ENCODE assay signal across 25 cellular contexts in the genomic region with DNA sequence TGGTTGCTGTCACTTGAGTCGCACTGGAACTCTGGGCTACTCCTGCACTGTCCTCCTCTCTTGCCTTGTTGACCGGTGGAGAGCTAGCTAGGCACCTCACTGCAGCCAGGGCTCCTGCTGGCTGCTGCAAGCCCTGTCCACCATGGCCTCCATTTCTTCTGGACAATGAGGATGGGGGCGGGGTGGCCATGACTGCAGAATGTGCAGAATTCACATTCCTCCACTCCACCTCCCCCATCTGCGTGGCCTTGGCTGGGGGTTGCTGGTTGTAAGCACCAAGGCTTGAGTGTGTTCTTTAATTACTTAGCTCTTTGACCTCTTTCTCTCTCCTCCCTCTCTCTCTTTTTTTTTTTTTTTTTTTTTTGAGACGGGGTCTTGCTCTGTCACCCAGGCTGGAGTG.
"Had no signal": no experiment of that assay in that cellular context is flagged by ENCODE, and none has a peak within 500 bp of the region (broad histone marks: within the 10 kb centered on the region; RNA-seq: fewer than 3 reads in every experiment).

No MANE protein-coding gene starts in this region.

- H3K4me3 ChIP-seq: left ventricle myocardium inferior, prostate gland, thoracic aorta, vagina had no signal

- H3K27ac ChIP-seq: foreskin keratinocyte, left ventricle myocardium inferior, prostate gland, thoracic aorta, vagina had no signal

- H3K27me3 ChIP-seq: vagina had no signal

- H3K4me1 ChIP-seq: foreskin keratinocyte, left ventricle myocardium inferior, prostate gland, vagina had no signal

- H3K9me3 Mint-ChIP-seq: type B pancreatic cell had no signal

- H3K36me3 Mint-ChIP-seq: brain, type B pancreatic cell had no signal

- DNase-seq: activated CD4-positive, alpha-beta T cell treated with anti-CD3 and anti-CD28 coated beads for 1 hour; activated CD4-positive, alpha-beta T cell treated with anti-CD3 and anti-CD28 coated beads, Interleukin-2, amount 50 U/mL, for 1 hour; activated CD8-positive, alpha-beta T cell treated with anti-CD3 and anti-CD28 coated beads, Interleukin-2, amount 10 ng/mL, durations not matched to agents 7 days and 5 days; activated gamma-delta T cell; activated naive CD4-positive, alpha-beta T cell treated with anti-CD3 and anti-CD28 coated beads, Interleukin-2, amount 50 U/mL, for 16 hours; activated naive CD8-positive, alpha-beta T cell treated with anti-CD3 and anti-CD28 coated beads, Interleukin-2, amount 50 U/mL, for 24 hours; aorta; caudate nucleus; dermis blood vessel endothelial cell; effector CD8-positive, alpha-beta T cell; erythroblast; foreskin keratinocyte; left ventricle myocardium inferior; mammary epithelial cell; midbrain; occipital lobe; right cardiac atrium; stimulated activated CD4-positive, alpha-beta T cell treated with anti-CD3 and anti-CD28 coated beads, Interleukin-4, amount 100 ng/mL, for 1 hour; stimulated activated naive CD4-positive, alpha-beta T cell had no signal

- H3K27ac Mint-ChIP-seq: activated CD8-positive, alpha-beta T cell treated with anti-CD3 and anti-CD28 coated beads, Interleukin-2, amount 10 ng/mL, durations not matched to agents 7 days and 5 days; activated T-helper 1 cell treated with anti-CD3 and anti-CD28 coated beads, Interleukin-12 subunit alpha, Interleukin-12 subunit beta, Interleukin-2, Interleukin-4 antibody, amounts not matched to agents 30 ng/mL and 10 ng/mL and 1 ng/mL, durations not matched to agents 14 hours and 24 hours and 36 hours; type B pancreatic cell had no signal

- H3K9me3 ChIP-seq: prostate gland had no signal

- H3K36me3 ChIP-seq: left ventricle myocardium inferior, prostate gland, thoracic aorta, vagina had no signal

- ATAC-seq: activated CD8-positive, alpha-beta T cell treated with anti-CD3 and anti-CD28 coated beads, Interleukin-2, amount 10 ng/mL, durations not matched to agents 7 days and 5 days; activated naive CD8-positive, alpha-beta T cell treated with anti-CD3 and anti-CD28 coated beads, Interleukin-2, amount 50 U/mL, for 24 hours; foreskin keratinocyte; right cardiac atrium had no signal

- H3K27me3 Mint-ChIP-seq: type B pancreatic cell had no signal

- H3K4me3 Mint-ChIP-seq: activated CD8-positive, alpha-beta T cell treated with anti-CD3 and anti-CD28 coated beads, Interleukin-2, amount 10 ng/mL, durations not matched to agents 7 days and 5 days; activated naive CD8-positive, alpha-beta T cell treated with anti-CD3 and anti-CD28 coated beads, Interleukin-2, amount 50 U/mL, for 24 hours; activated T-helper 1 cell treated with anti-CD3 and anti-CD28 coated beads, Interleukin-12 subunit alpha, Interleukin-12 subunit beta, Interleukin-2, Interleukin-4 antibody, amounts not matched to agents 30 ng/mL and 10 ng/mL and 1 ng/mL, durations not matched to agents 14 hours and 24 hours and 36 hours; brain; type B pancreatic cell had no signal

- H3K4me1 Mint-ChIP-seq: activated naive CD8-positive, alpha-beta T cell treated with anti-CD3 and anti-CD28 coated beads, Interleukin-2, amount 50 U/mL, for 24 hours had no signal
